Comparison of ENCODE assay signal across 2 cellular contexts in the genomic region with DNA sequence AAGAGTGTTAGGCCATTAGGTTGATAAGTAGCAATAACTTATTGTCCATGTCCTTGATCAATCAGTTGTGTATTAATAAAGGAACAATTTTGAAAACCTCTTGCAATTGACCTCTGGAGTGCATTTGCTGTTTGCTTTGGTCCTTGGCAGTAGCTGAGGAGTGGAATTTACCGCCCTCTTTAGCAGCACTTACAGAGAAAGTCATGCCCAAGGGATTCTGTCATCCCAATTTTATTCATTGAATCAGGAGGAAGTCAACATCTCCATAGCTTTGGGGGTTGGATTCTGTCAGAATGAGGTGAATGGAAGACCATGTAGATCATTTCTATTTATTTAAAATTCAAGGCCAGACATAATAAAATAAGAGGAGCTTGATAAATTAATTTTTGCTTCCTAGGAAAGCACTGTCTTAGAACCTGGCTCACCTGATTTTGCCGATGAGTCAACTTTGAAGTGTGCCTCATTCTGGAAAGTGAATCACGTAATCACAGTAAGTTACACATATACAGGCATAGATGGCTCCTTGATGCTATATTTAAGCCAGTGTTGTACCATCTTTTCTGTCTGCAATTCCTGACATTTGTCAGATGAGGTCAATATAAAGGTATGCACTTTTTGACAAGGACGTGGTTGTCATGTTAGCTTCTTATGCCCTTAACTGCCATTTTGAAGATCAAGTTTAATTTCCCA.
A peak's percentile ranks its signal among the peaks of the same experiment; 100 is the strongest.
TF ChIP-seq lines count a peak whose summit lies in the region.

No MANE protein-coding gene starts in this region.

TF ChIP-seq in A549, 52 proteins besides CTCF, POLR2A, EP300 and RAD21:
- no peak for TF ChIP-seq EHMT2 (IDR thresholded peaks at IDR 0.05; ENCODE audit: low read depth)
- TF ChIP-seq MAZ (IDR thresholded peaks at IDR 0.05; ENCODE audit: borderline replicate concordance, low read depth, low read length): no peak
- TF ChIP-seq ZNF302 (CRISPR knock-in tag; IDR thresholded peaks at IDR 0.05): no peak
- TF ChIP-seq, protein P1, sequence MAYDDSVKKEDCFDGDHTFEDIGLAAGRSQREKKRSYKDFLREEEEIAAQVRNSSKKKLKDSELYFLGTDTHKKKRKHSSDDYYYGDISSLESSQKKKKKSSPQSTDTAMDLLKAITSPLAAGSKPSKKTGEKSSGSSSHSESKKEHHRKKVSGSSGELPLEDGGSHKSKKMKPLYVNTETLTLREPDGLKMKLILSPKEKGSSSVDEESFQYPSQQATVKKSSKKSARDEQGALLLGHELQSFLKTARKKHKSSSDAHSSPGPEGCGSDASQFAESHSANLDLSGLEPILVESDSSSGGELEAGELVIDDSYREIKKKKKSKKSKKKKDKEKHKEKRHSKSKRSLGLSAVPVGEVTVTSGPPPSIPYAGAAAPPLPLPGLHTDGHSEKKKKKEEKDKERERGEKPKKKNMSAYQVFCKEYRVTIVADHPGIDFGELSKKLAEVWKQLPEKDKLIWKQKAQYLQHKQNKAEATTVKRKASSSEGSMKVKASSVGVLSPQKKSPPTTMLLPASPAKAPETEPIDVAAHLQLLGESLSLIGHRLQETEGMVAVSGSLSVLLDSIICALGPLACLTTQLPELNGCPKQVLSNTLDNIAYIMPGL (CRISPR knock-in tag; IDR thresholded peaks at IDR 0.05; ENCODE audit: borderline replicate concordance): no peak
- no peak for TF ChIP-seq FOSB (CRISPR knock-in tag; IDR thresholded peaks at IDR 0.05)
- TF ChIP-seq RFX5 (IDR thresholded peaks at IDR 0.05): no peak
- no peak for TF ChIP-seq ZSCAN20 (CRISPR knock-in tag; IDR thresholded peaks at IDR 0.05)
- no peak for TF ChIP-seq SREBF2 (IDR thresholded peaks at IDR 0.05)
- TF ChIP-seq JUNB (IDR thresholded peaks at IDR 0.05): no peak
- TF ChIP-seq, protein P2, sequence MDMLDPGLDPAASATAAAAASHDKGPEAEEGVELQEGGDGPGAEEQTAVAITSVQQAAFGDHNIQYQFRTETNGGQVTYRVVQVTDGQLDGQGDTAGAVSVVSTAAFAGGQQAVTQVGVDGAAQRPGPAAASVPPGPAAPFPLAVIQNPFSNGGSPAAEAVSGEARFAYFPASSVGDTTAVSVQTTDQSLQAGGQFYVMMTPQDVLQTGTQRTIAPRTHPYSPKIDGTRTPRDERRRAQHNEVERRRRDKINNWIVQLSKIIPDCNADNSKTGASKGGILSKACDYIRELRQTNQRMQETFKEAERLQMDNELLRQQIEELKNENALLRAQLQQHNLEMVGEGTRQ (IDR thresholded peaks at IDR 0.05): no peak

TF ChIP-seq in HCT116, 20 proteins besides CTCF, POLR2A, EP300 and RAD21:
- 0 out of 2 replicates have a peak, but pooled peaks have one; percentile 13 for TF ChIP-seq FOSL1 (IDR thresholded peaks at IDR 0.05; ENCODE audit: low read depth)
- TF ChIP-seq SRF (IDR thresholded peaks at IDR 0.05; ENCODE audit: low read depth): no peak
- TF ChIP-seq JUND (IDR thresholded peaks at IDR 0.05): peak; percentile 35; the same call in 1 of the 2 replicates
TF ChIP-seq in HCT116: peak in this region for 2.
